Comparison of ENCODE assay signal across 21 cellular contexts in genomic region chrX:126733874-126734273, GRCh38.
DNase-seq lines count a peak whose midpoint lies in the region; ATAC-seq, FAIRE-seq and TF ChIP-seq lines count a peak whose summit lies in the region.
"Had no signal": no experiment of that assay in that cellular context is flagged by ENCODE, and none has a peak within 500 bp of the region (broad histone marks: within the 10 kb centered on the region; RNA-seq: fewer than 3 reads in every experiment).

No MANE protein-coding gene starts in this region.

- CTCF ChIA-PET in HepG2 (lab: Yijun Ruan, JAX; ENCODE audit: low intra/inter-chr PET ratio, low total read pairs) (no interaction called here), IMR-90 (lab: Yijun Ruan, JAX) (no interaction called here), K562 (lab: Yijun Ruan, JAX; ENCODE audit: low intra/inter-chr PET ratio) (no interaction called here), PC-9 (lab: Charles Lee) (no interaction called here)

- no peak overlapping the region for H2BK5ac ChIP-seq in IMR-90 (ENCODE audit: low read depth, low read length, poor library complexity, severe bottlenecking)

- no peaks in the 10 kb centered on the region for H3K9me3 Mint-ChIP-seq in activated T-cell treated with anti-CD3 and anti-CD28 coated beads, Interleukin-2, amount 50 U/mL, for 4 hours
- H3K9me3 Mint-ChIP-seq: CD4-positive, alpha-beta T cell; CD8-positive, alpha-beta T cell had no signal

- dilution Hi-C loops in IMR-90 (cut with HindIII; ENCODE audit: low sequenced_read_pairs, unreplicated experiment): no loop called here

- H4K8ac ChIP-seq in IMR-90 (ENCODE audit: low read depth in 2 of 2, low read length in 2 of 2): no peak overlapping the region

- no peak overlapping the region for H3K23ac ChIP-seq in IMR-90 (ENCODE audit: low read depth, low read length)

- no peak overlapping the region for H4K5ac ChIP-seq in IMR-90 (ENCODE audit: low read depth, low read length)

- DNase-seq in HepG2 (ENCODE audit: low spot score) (no peak), right lobe of liver (no peak), IMR-90 (no peak), K562 (ENCODE audit: extremely low read depth in 1 of 4, low spot score in 3 of 4) (no peak), PC-9 (no peak)
- DNase-seq in activated T-cell treated with anti-CD3 and anti-CD28 coated beads, Interleukin-2, amount 50 U/mL, for 4 hours: no peak
- DNase-seq: AML-193; Caco-2; Calu3; CD4-positive, alpha-beta T cell; CD8-positive, alpha-beta T cell; DMS79 treated with DMSO at 0.1 percent for 48 hours; GF-D8 had no signal

- 17% methylated on average over 2 of the region's 2 CpGs for WGBS in HepG2 (ENCODE audit: low lambda C conversion rate)
- 32% methylated on average over 2 of the region's 2 CpGs for WGBS in right lobe of liver (ENCODE audit: insufficient coverage, low coverage, low lambda C conversion rate, missing lambda C conversion rate)
- no CpG with 5 or more reads among the region's 2 CpGs for WGBS in IMR-90 (ENCODE audit: extremely low coverage in 2 of 2, insufficient read length in 1 of 2), 2 experiments
- WGBS in K562 (ENCODE audit: insufficient coverage, low coverage, missing lambda C conversion rate): 0% methylated on average over 2 of the region's 2 CpGs

- BruUV-seq in HepG2 (replicated peaks; lab: Mats Ljungman, UMichigan) (no TSS peak), IMR-90 (replicated peaks; lab: Mats Ljungman, UMichigan) (no TSS peak), K562 (replicated peaks; lab: Mats Ljungman, UMichigan) (no TSS peak), PC-9 (replicated peaks; lab: Mats Ljungman, UMichigan) (no TSS peak)

- no peak overlapping the region for H3K18ac ChIP-seq in IMR-90 (ENCODE audit: low read depth, low read length)

- H3K4me3 ChIP-seq in HepG2 (replicated peaks in 1 of 3; ENCODE audit: insufficient read depth in 1 of 3, low read depth in 2 of 3, low read length in 3 of 3) (no peak overlapping the region), right lobe of liver (no peak overlapping the region), IMR-90 (ENCODE audit: insufficient read depth, low read depth, low read length) (no peak overlapping the region), K562 (no peak overlapping the region), PC-9 (no peak overlapping the region)
- H3K4me3 ChIP-seq: BLaER1 treated with 17β-estradiol and CSF1 and Interleukin-3, amounts not matched to agents 10 nM and 100 nM had no signal

- H3K4me3 Mint-ChIP-seq in activated T-cell treated with anti-CD3 and anti-CD28 coated beads, Interleukin-2, amount 50 U/mL, for 4 hours: no peak overlapping the region
- H3K4me3 Mint-ChIP-seq: B cell; CD4-positive, alpha-beta T cell; CD8-positive, alpha-beta T cell had no signal

- TF ChIP-seq EP300 in HepG2 (IDR thresholded peaks at IDR 0.05; ENCODE audit: low read depth in 2 of 2, low read length in 2 of 2) (no peak), HepG2 (CRISPR knock-in tag; IDR thresholded peaks at IDR 0.05; ENCODE audit: borderline replicate concordance) (no peak), K562 (IDR thresholded peaks at IDR 0.05; ENCODE audit: low read length) (no peak)

- ATAC-seq in HepG2: no peak
- no peak for ATAC-seq in right lobe of liver
- no peak for ATAC-seq in IMR-90 (ENCODE audit: low read depth)
- ATAC-seq in K562: no peak
- no peak for ATAC-seq in activated T-cell treated with anti-CD3 and anti-CD28 coated beads, Interleukin-2, amount 50 U/mL, for 4 hours
- ATAC-seq: CD8-positive, alpha-beta T cell had no signal

- no peaks in the 10 kb centered on the region for H3K9me1 ChIP-seq in IMR-90 (ENCODE audit: insufficient read depth, low read length)
- H3K9me1 ChIP-seq in K562 (ENCODE audit: control insufficient read depth, insufficient read depth, low read length): no peaks in the 10 kb centered on the region

- H2BK120ac ChIP-seq in IMR-90 (ENCODE audit: low read depth, low read length): no peak overlapping the region

- H2AK9ac ChIP-seq in IMR-90 (replicated peaks; ENCODE audit: low read depth, low read length, poor library complexity): no peak overlapping the region

- H3K4ac ChIP-seq in IMR-90 (ENCODE audit: low read depth, low read length): no peak overlapping the region

- TF ChIP-seq CTCF in HepG2 (CRISPR knock-in tag; IDR thresholded peaks at IDR 0.05): no peak
- no peak for TF ChIP-seq CTCF in right lobe of liver (IDR thresholded peaks at IDR 0.05)
- TF ChIP-seq CTCF in IMR-90 (conservative IDR thresholded peaks at IDR 0.05; ENCODE audit: low read depth, low read length): no peak
- no peak for TF ChIP-seq CTCF in K562 (IDR thresholded peaks at IDR 0.05 in 2 of 3, conservative IDR thresholded peaks at IDR 0.05 in 1 of 3; ENCODE audit: insufficient read depth in 2 of 3, low read depth in 1 of 3, low read length in 3 of 3)
- no peak for TF ChIP-seq CTCF in PC-9 (conservative IDR thresholded peaks at IDR 0.05)

- POLR2A ChIA-PET in HepG2 (lab: Yijun Ruan, JAX) (no interaction called here), IMR-90 (lab: Charles Lee; ENCODE audit: unreplicated experiment) (no interaction called here), K562 (lab: Yijun Ruan, JAX) (no interaction called here), PC-9 (lab: Charles Lee; ENCODE audit: unreplicated experiment) (no interaction called here)

- no peak overlapping the region for H4K91ac ChIP-seq in IMR-90 (ENCODE audit: insufficient read depth, low read depth, low read length)

- in situ Hi-C loops in HepG2 (cut with HindIII; ENCODE audit: extremely low pct_ligation_motif_present, low pct_unique_long_range_greater_than_20kb): no loop called here
- in situ Hi-C loops in IMR-90 (cut with MboI; ENCODE audit: low sequenced_read_pairs): no loop called here
- in situ Hi-C loops in K562 (cut with MboI): no loop called here

- H3K4me2 ChIP-seq in HepG2 (ENCODE audit: low read depth, low read length) (no peak overlapping the region), IMR-90 (ENCODE audit: low read depth, low read length) (no peak overlapping the region), K562 (ENCODE audit: insufficient read depth, low read length) (no peak overlapping the region), PC-9 (no peak overlapping the region)
- H3K4me2 ChIP-seq: BLaER1 treated with 17β-estradiol and CSF1 and Interleukin-3, amounts not matched to agents 10 nM and 100 nM had no signal

- H3K27me3 Mint-ChIP-seq in activated T-cell treated with anti-CD3 and anti-CD28 coated beads, Interleukin-2, amount 50 U/mL, for 4 hours (ENCODE audit: low read depth): no peaks in the 10 kb centered on the region
- H3K27me3 Mint-ChIP-seq: B cell; CD4-positive, alpha-beta T cell had no signal

- H3K4me1 ChIP-seq in HepG2 (ENCODE audit: insufficient read depth, low read length): no peaks in the 10 kb centered on the region
- no peaks in the 10 kb centered on the region for H3K4me1 ChIP-seq in right lobe of liver
- no peaks in the 10 kb centered on the region for H3K4me1 ChIP-seq in IMR-90 (ENCODE audit: control insufficient read depth, insufficient read depth, low read length)
- H3K4me1 ChIP-seq in K562 (replicated peaks in 1 of 2; ENCODE audit: control insufficient read depth in 2 of 2, insufficient read depth in 2 of 2, low read length in 2 of 2): no peaks in the 10 kb centered on the region
- H3K4me1 ChIP-seq in PC-9 (replicated peaks; ENCODE audit: insufficient read depth): no peaks in the 10 kb centered on the region
- H3K4me1 ChIP-seq: BLaER1 treated with 17β-estradiol and CSF1 and Interleukin-3, amounts not matched to agents 10 nM and 100 nM; Caco-2 had no signal

- H3K9me3 ChIP-seq in HepG2 (ENCODE audit: low read length) (no peaks in the 10 kb centered on the region; the same call in 1 of the 2 replicates), right lobe of liver (no peaks in the 10 kb centered on the region), IMR-90 (ENCODE audit: control insufficient read depth, insufficient read depth, low read length) (no peaks in the 10 kb centered on the region), K562 (replicated peaks; ENCODE audit: control insufficient read depth, insufficient read depth, low read depth, low read length) (no peaks in the 10 kb centered on the region), PC-9 (ENCODE audit: insufficient read depth, low read depth) (no peaks in the 10 kb centered on the region)
- H3K9me3 ChIP-seq: BLaER1 treated with 17β-estradiol and CSF1 and Interleukin-3, amounts not matched to agents 10 nM and 100 nM; Caco-2 had no signal

- no peak overlapping the region for H3K56ac ChIP-seq in IMR-90 (ENCODE audit: extremely low read depth, insufficient read depth, low read length)

- H3K9ac ChIP-seq in HepG2 (ENCODE audit: insufficient read depth, low read depth, low read length) (no peak overlapping the region), IMR-90 (ENCODE audit: low read depth, low read length) (no peak overlapping the region), K562 (ENCODE audit: insufficient read depth in 1 of 2, low read depth in 2 of 2, low read length in 2 of 2) (no peak overlapping the region)
- H3K9ac ChIP-seq: BLaER1 treated with 17β-estradiol and CSF1 and Interleukin-3, amounts not matched to agents 10 nM and 100 nM had no signal

- H3K27me3 ChIP-seq in HepG2 (ENCODE audit: control insufficient read depth in 1 of 2, insufficient read depth in 2 of 2, low read length in 2 of 2): no peaks in the 10 kb centered on the region
- H3K27me3 ChIP-seq in right lobe of liver: peaks cover 0 to 4% of the 10 kb centered on the region in 2 donors
- H3K27me3 ChIP-seq in IMR-90 (ENCODE audit: control insufficient read depth, insufficient read depth, low read length): no peaks in the 10 kb centered on the region
- H3K27me3 ChIP-seq in K562 (ENCODE audit: control insufficient read depth in 2 of 2, insufficient read depth in 2 of 2, low read length in 2 of 2): no peaks in the 10 kb centered on the region
- no peaks in the 10 kb centered on the region for H3K27me3 ChIP-seq in PC-9 (ENCODE audit: insufficient read depth, low read depth)

- TF ChIP-seq POLR2A in HepG2 (IDR thresholded peaks at IDR 0.05; ENCODE audit: insufficient read depth in 1 of 2, low read depth in 2 of 2, low read length in 2 of 2): no peak
- no peak for TF ChIP-seq POLR2A in right lobe of liver (IDR thresholded peaks at IDR 0.05)
- TF ChIP-seq POLR2A in IMR-90 (IDR thresholded peaks at IDR 0.05; ENCODE audit: low read depth, low read length): no peak
- TF ChIP-seq POLR2A in K562 (conservative IDR thresholded peaks at IDR 0.05): no peak

- H3K36me3 ChIP-seq in HepG2 (replicated peaks in 1 of 2; ENCODE audit: control insufficient read depth in 1 of 2, insufficient read depth in 2 of 2, low read length in 2 of 2): no peaks in the 10 kb centered on the region
- H3K36me3 ChIP-seq in right lobe of liver: no peaks in the 10 kb centered on the region
- no peaks in the 10 kb centered on the region for H3K36me3 ChIP-seq in IMR-90 (ENCODE audit: control insufficient read depth, insufficient read depth, low read length)
- no peaks in the 10 kb centered on the region for H3K36me3 ChIP-seq in K562 (ENCODE audit: control insufficient read depth, insufficient read depth, low read length)
- no peaks in the 10 kb centered on the region for H3K36me3 ChIP-seq in PC-9 (ENCODE audit: low read depth)
- H3K36me3 ChIP-seq: BLaER1 treated with 17β-estradiol and CSF1 and Interleukin-3, amounts not matched to agents 10 nM and 100 nM had no signal

- H4K20me1 ChIP-seq in HepG2 (ENCODE audit: insufficient read depth, low read length) (no peaks in the 10 kb centered on the region), IMR-90 (ENCODE audit: insufficient read depth, low read length) (no peaks in the 10 kb centered on the region), K562 (replicated peaks; ENCODE audit: control insufficient read depth, insufficient read depth, low read length) (no peaks in the 10 kb centered on the region), PC-9 (ENCODE audit: insufficient read depth) (no peaks in the 10 kb centered on the region)

- intact Hi-C loops in HepG2 (cut with micrococcal nuclease; ENCODE audit: unreplicated experiment): no loop called here
- intact Hi-C loops in right lobe of liver (cut with DNase I): no loop called here
- intact Hi-C loops in IMR-90 (cut with micrococcal nuclease): no loop called here
- intact Hi-C loops in K562 (cut with micrococcal nuclease): no loop called here
- intact Hi-C loops in PC-9 (cut with micrococcal nuclease; ENCODE audit: unreplicated experiment): no loop called here

- H3K27ac ChIP-seq in HepG2 (ENCODE audit: extremely low read length, insufficient read depth, low read length) (no peak overlapping the region), right lobe of liver (no peak overlapping the region), IMR-90 (ENCODE audit: insufficient read depth, low read length) (no peak overlapping the region), K562 (ENCODE audit: extremely low read depth, low read depth, low read length) (no peak overlapping the region), PC-9 (no peak overlapping the region)
- H3K27ac ChIP-seq: 22Rv1; BLaER1 treated with 17β-estradiol and CSF1 and Interleukin-3, amounts not matched to agents 10 nM and 100 nM; C4-2B had no signal

- H3K36me3 Mint-ChIP-seq in activated T-cell treated with anti-CD3 and anti-CD28 coated beads, Interleukin-2, amount 50 U/mL, for 4 hours (ENCODE audit: insufficient read depth): no peaks in the 10 kb centered on the region
- H3K36me3 Mint-ChIP-seq: CD8-positive, alpha-beta T cell had no signal

- H3F3A ChIP-seq in PC-9 (ENCODE audit: insufficient read depth, low read depth): no peaks in the 10 kb centered on the region

- no peaks in the 10 kb centered on the region for H3K79me1 ChIP-seq in IMR-90 (ENCODE audit: low read depth in 1 of 2, low read length in 2 of 2)

- no peak for FAIRE-seq in HepG2 (lab: Jason Lieb, UNC)
- FAIRE-seq in K562 (lab: Jason Lieb, UNC): no peak
- FAIRE-seq: D721Med, G401.6, GM12891, GM19239 had no signal

- H3K4me1 Mint-ChIP-seq in activated T-cell treated with anti-CD3 and anti-CD28 coated beads, Interleukin-2, amount 50 U/mL, for 4 hours (ENCODE audit: low read depth): no peaks in the 10 kb centered on the region
- H3K4me1 Mint-ChIP-seq: B cell had no signal

- no peak overlapping the region for H2BK20ac ChIP-seq in IMR-90 (ENCODE audit: low read depth, low read length)

- H2BK15ac ChIP-seq in IMR-90 (ENCODE audit: low read depth, low read length): no peak overlapping the region

- H3K14ac ChIP-seq in IMR-90 (replicated peaks; ENCODE audit: low read depth, low read length): no peak overlapping the region

- no peaks in the 10 kb centered on the region for H3K9me2 ChIP-seq in PC-9 (ENCODE audit: insufficient read depth)

- H2AFZ ChIP-seq in HepG2 (ENCODE audit: low read length): no peak overlapping the region
- no peak overlapping the region for H2AFZ ChIP-seq in IMR-90 (replicated peaks; ENCODE audit: low read length, poor library complexity)
- no peak overlapping the region for H2AFZ ChIP-seq in K562 (ENCODE audit: low read depth, low read length)
- no peak overlapping the region for H2AFZ ChIP-seq in PC-9

- TF ChIP-seq RAD21 in HepG2 (CRISPR knock-in tag; IDR thresholded peaks at IDR 0.05) (no peak), IMR-90 (IDR thresholded peaks at IDR 0.05; ENCODE audit: low read length) (no peak), K562 (CRISPR knock-in tag; conservative IDR thresholded peaks at IDR 0.05 in 1 of 2, IDR thresholded peaks at IDR 0.05 in 1 of 2) (no peak)

- H2AK5ac ChIP-seq in IMR-90 (ENCODE audit: low read depth, low read length): no peak overlapping the region

- H3K79me2 ChIP-seq in HepG2 (ENCODE audit: insufficient read depth, low read length) (no peaks in the 10 kb centered on the region), K562 (ENCODE audit: control insufficient read depth, insufficient read depth, low read length) (no peaks in the 10 kb centered on the region), PC-9 (ENCODE audit: low read depth) (no peaks in the 10 kb centered on the region)

Comparison
In these comparisons a context has a peak if more than half of its experiments do, and no peak if none do; other contexts are left out.
1. Of the 241 proteins assayed by ChIP-seq in both HepG2 and K562: peak only in HepG2: MAFF; only in K562: none; in both: none; in neither: 239; mixed calls (peak in some experiments, not most) for 1.